In the genomic region with DNA sequence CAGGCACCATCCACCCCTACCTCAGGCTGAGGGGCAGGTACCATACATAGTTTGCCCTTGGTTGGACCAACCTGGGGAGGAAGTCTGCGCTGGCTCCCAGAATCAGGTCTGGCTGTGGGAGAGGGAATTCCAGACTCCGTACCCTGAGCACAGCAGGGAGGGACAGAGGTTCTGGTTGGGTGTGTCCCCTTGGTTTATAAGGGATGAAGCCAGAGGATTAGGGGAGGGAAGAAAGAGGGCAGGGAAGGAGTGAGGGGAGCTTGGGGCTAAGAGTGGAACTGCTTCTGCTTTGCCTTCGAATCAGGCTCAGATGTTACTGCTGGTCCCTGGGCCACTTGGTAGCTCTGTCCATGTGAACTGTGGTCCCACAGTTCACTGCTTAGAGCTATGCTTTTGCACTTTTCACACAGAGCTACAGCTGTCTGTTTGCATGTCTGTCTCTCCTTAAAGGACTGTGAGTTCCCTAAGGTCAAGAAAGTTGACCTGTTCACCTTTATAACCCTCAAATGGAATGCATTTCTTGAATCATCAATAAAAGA, we compare ENCODE assay signal across 20 cellular contexts. TPM values are rescaled to one million over a fixed set of nuclear protein-coding genes. Genes with fewer than 3 reads are reported as not detected.
A peak's percentile ranks its signal among the peaks of the same experiment; 100 is the strongest.
DNase-seq lines count a peak whose midpoint lies in the region; ATAC-seq, FAIRE-seq and TF ChIP-seq lines count a peak whose summit lies in the region.
"Had no signal": no experiment of that assay in that cellular context is flagged by ENCODE, and none has a peak within 500 bp of the region (broad histone marks: within the 10 kb centered on the region; RNA-seq: fewer than 3 reads in every experiment).

No MANE protein-coding gene starts in this region.

- TF ChIP-seq RAD21 in HepG2 (CRISPR knock-in tag; IDR thresholded peaks at IDR 0.05), result no peak

- no TSS peak for BruUV-seq in HepG2 (replicated peaks; lab: Mats Ljungman, UMichigan)

- in situ Hi-C loops in HepG2 (cut with HindIII; ENCODE audit: extremely low pct_ligation_motif_present, low pct_unique_long_range_greater_than_20kb), result no loop called here
- in situ Hi-C loops in GM13976 (cut with MboI; ENCODE audit: low sequenced_read_pairs, unreplicated experiment), result no loop called here

- H3K9me3 ChIP-seq in HepG2 (ENCODE audit: low read length), result no peaks in the 10 kb centered on the region
- no peaks in the 10 kb centered on the region for H3K9me3 ChIP-seq in uterus
- H3K9me3 ChIP-seq: Caco-2, SJSA1 had no signal

- H3K36me3 Mint-ChIP-seq in natural killer cell treated with Interleukin-12 subunit alpha and Interleukin-12 subunit beta and Interleukin-15 and Interleukin-18, amount 100 ng/mL, for 72 hours, result no peaks in the 10 kb centered on the region
- H3K36me3 Mint-ChIP-seq in natural killer cell, result no peaks in the 10 kb centered on the region

- TF ChIP-seq CTCF in natural killer cell (IDR thresholded peaks at IDR 0.05) (no peak), HepG2 (CRISPR knock-in tag; IDR thresholded peaks at IDR 0.05) (no peak), uterus (IDR thresholded peaks at IDR 0.05) (no peak), GM13976 (IDR thresholded peaks at IDR 0.05; ENCODE audit: borderline replicate concordance, control extremely low read depth, extremely low read depth, insufficient read depth, missing control alignments) (no peak)

- peaks cover 9 to 11% of the 10 kb centered on the region in 2 donors for H3K4me1 Mint-ChIP-seq in natural killer cell treated with Interleukin-12 subunit alpha and Interleukin-12 subunit beta and Interleukin-15 and Interleukin-18, amount 100 ng/mL, for 72 hours (ENCODE audit: low read depth in 2 of 2)
- H3K4me1 Mint-ChIP-seq in natural killer cell, result no peaks in the 10 kb centered on the region

- TF ChIP-seq EP300 in HepG2 (IDR thresholded peaks at IDR 0.05; ENCODE audit: low read depth in 2 of 2, low read length in 2 of 2) (no peak), HepG2 (CRISPR knock-in tag; IDR thresholded peaks at IDR 0.05; ENCODE audit: borderline replicate concordance) (no peak)

- peak overlapping the region; percentile 41 for H3K4me2 ChIP-seq in HepG2 (ENCODE audit: low read depth, low read length)
- H3K4me2 ChIP-seq: PC-9 had no signal

- H3K36me3 ChIP-seq in HepG2 (replicated peaks in 1 of 2; ENCODE audit: control insufficient read depth in 1 of 2, insufficient read depth in 2 of 2, low read length in 2 of 2), result no peaks in the 10 kb centered on the region
- H3K36me3 ChIP-seq in uterus, result no peaks in the 10 kb centered on the region
- H3K36me3 ChIP-seq: SJSA1 had no signal

- intact Hi-C loops in natural killer cell (cut with micrococcal nuclease), result no loop called here
- intact Hi-C loops in HepG2 (cut with micrococcal nuclease; ENCODE audit: unreplicated experiment), result loop anchor here (1.0 to 2.0 kb wide), 3 partner anchors 7 to 269 kb away; partner anchors contain the start of gene BIRC2
- intact Hi-C loops in uterus (cut with DNase I; ENCODE audit: low total_unique reads), result no loop called here

- CTCF ChIA-PET in HepG2 (lab: Yijun Ruan, JAX; ENCODE audit: low intra/inter-chr PET ratio, low total read pairs), result no interaction called here

- DNase-seq in natural killer cell treated with Interleukin-12 subunit alpha and Interleukin-12 subunit beta and Interleukin-15 and Interleukin-18, amount 100 ng/mL, for 72 hours (ENCODE audit: low spot score), result no peak
- DNase-seq in natural killer cell (no peak), HepG2 (ENCODE audit: low spot score) (no peak), uterus (no peak), T-helper 1 cell (no peak), GM13976 (ENCODE audit: low spot score) (no peak)
- DNase-seq: ACHN, AML-193, Caco-2, DMS153, H9, NCI-H1048, NCI-H1436 treated with DMSO at 0.1 percent for 48 hours, NCI-H2029 treated with DMSO at 0.1 percent for 48 hours, NCI-H2171 treated with DMSO at 0.1 percent for 48 hours, NCI-H446 treated with DMSO at 0.1 percent for 48 hours, NCI-H748 treated with DMSO at 0.1 percent for 48 hours, PC-9 had no signal

- POLR2A ChIA-PET in HepG2 (lab: Yijun Ruan, JAX), result interaction anchor here (0.9 to 1.2 kb wide), 3 partner anchors 13 to 153 kb away, joined by 3 to 5 read pairs (median 4); no protein-coding TSS in a partner anchor

- no peaks in the 10 kb centered on the region for H4K20me1 ChIP-seq in HepG2 (ENCODE audit: insufficient read depth, low read length)

- FAIRE-seq in TTC549 (lab: Jason Lieb, UNC) (peak; percentile 9), HepG2 (lab: Jason Lieb, UNC) (no peak)

- H3K9me3 Mint-ChIP-seq in natural killer cell treated with Interleukin-12 subunit alpha and Interleukin-12 subunit beta and Interleukin-15 and Interleukin-18, amount 100 ng/mL, for 72 hours, result no peaks in the 10 kb centered on the region
- H3K9me3 Mint-ChIP-seq in natural killer cell, result no peaks in the 10 kb centered on the region
- H3K9me3 Mint-ChIP-seq: H9 had no signal

- TF ChIP-seq POLR2A in HepG2 (IDR thresholded peaks at IDR 0.05; ENCODE audit: insufficient read depth in 1 of 2, low read depth in 2 of 2, low read length in 2 of 2) (no peak), uterus (IDR thresholded peaks at IDR 0.05) (no peak)

- no peaks in the 10 kb centered on the region for H3K27me3 ChIP-seq in HepG2 (ENCODE audit: control insufficient read depth in 1 of 2, insufficient read depth in 2 of 2, low read length in 2 of 2)
- H3K27me3 ChIP-seq in uterus, result no peaks in the 10 kb centered on the region
- H3K27me3 ChIP-seq: SJSA1 had no signal

- no peak overlapping the region for H3K27ac Mint-ChIP-seq in natural killer cell treated with Interleukin-12 subunit alpha and Interleukin-12 subunit beta and Interleukin-15 and Interleukin-18, amount 100 ng/mL, for 72 hours
- no peak overlapping the region for H3K27ac Mint-ChIP-seq in natural killer cell
- H3K27ac Mint-ChIP-seq: H9 had no signal

- WGBS in HepG2 (ENCODE audit: low lambda C conversion rate), result 17% methylated on average over 2 of the region's 3 CpGs

- peak; percentile 45 to 63 for ATAC-seq in natural killer cell treated with Interleukin-12 subunit alpha and Interleukin-12 subunit beta and Interleukin-15 and Interleukin-18, amount 100 ng/mL, for 72 hours
- ATAC-seq in natural killer cell, result no peak
- ATAC-seq in HepG2, result peak; percentile 65

- H2AFZ ChIP-seq in HepG2 (ENCODE audit: low read length), result no peak overlapping the region
- H2AFZ ChIP-seq: PC-9 had no signal

- peaks cover 2 to 7% of the 10 kb centered on the region in 2 donors for H3K27me3 Mint-ChIP-seq in natural killer cell treated with Interleukin-12 subunit alpha and Interleukin-12 subunit beta and Interleukin-15 and Interleukin-18, amount 100 ng/mL, for 72 hours
- H3K27me3 Mint-ChIP-seq in natural killer cell (ENCODE audit: low read depth in 2 of 2), result peaks cover 4 to 6% of the 10 kb centered on the region in 2 donors

- no peak overlapping the region for H3K4me3 Mint-ChIP-seq in natural killer cell treated with Interleukin-12 subunit alpha and Interleukin-12 subunit beta and Interleukin-15 and Interleukin-18, amount 100 ng/mL, for 72 hours
- no peak overlapping the region for H3K4me3 Mint-ChIP-seq in natural killer cell
- H3K4me3 Mint-ChIP-seq: H9 had no signal

- H3K4me1 ChIP-seq in HepG2 (ENCODE audit: insufficient read depth, low read length) (peaks cover 48% of the 10 kb centered on the region), uterus (no peaks in the 10 kb centered on the region)

- H3K79me2 ChIP-seq in HepG2 (ENCODE audit: insufficient read depth, low read length), result no peaks in the 10 kb centered on the region

- H3K9ac ChIP-seq in HepG2 (ENCODE audit: insufficient read depth, low read depth, low read length), result no peak overlapping the region

- H3K4me3 ChIP-seq in HepG2 (replicated peaks in 1 of 3; ENCODE audit: insufficient read depth in 1 of 3, low read depth in 2 of 3, low read length in 3 of 3) (peak overlapping the region in 1 of 3 experiments; percentile 4; a peak in 1 of 6 replicates), uterus (no peak overlapping the region)
- H3K4me3 ChIP-seq: PC-9, SJSA1 had no signal

- no peak overlapping the region for H3K27ac ChIP-seq in HepG2 (ENCODE audit: extremely low read length, insufficient read depth, low read length)
- no peak overlapping the region for H3K27ac ChIP-seq in uterus
- H3K27ac ChIP-seq: PC-9, SJSA1 had no signal

TF ChIP-seq in HepG2, 621 proteins besides CTCF, POLR2A, EP300 and RAD21 (continues in another document):
- TF ChIP-seq ZNF572 (CRISPR knock-in tag; IDR thresholded peaks at IDR 0.05), result peak; percentile 46; the same call in 1 of the 2 replicates
- TF ChIP-seq ZNF350 (CRISPR knock-in tag; IDR thresholded peaks at IDR 0.05; ENCODE audit: borderline replicate concordance, low read depth), result 0 out of 2 replicates have a peak, but pooled peaks have one; percentile 23
- TF ChIP-seq CREBL2 (CRISPR knock-in tag; IDR thresholded peaks at IDR 0.05; ENCODE audit: borderline replicate concordance), result no peak

RNA-seq across cellular contexts. Expression of gene MMP20, which starts 9.2 kb away (rescaled TPM):
- total RNA-seq in natural killer cell treated with Interleukin-12 subunit alpha and Interleukin-12 subunit beta and Interleukin-15 and Interleukin-18, amount 100 ng/mL, for 72 hours, result not detected
- not detected for total RNA-seq in natural killer cell
- not detected in 2 replicates for total RNA-seq in HepG2 (2016; rRNA removed; fragmentation: Illumina TruSeq; extraction: Trizol)
- total RNA-seq in HepG2 (2016; cell fraction: cytosol; rRNA removed; fragmentation: Illumina TruSeq; extraction: Trizol; ENCODE audit: low read depth), result not detected in 2 replicates
- total RNA-seq in HepG2 (2016; cell fraction: insoluble cytoplasmic fraction; rRNA removed; fragmentation: Illumina TruSeq; extraction: Trizol), result not detected in 2 replicates
- not detected in 2 replicates for total RNA-seq in HepG2 (2016; cell fraction: membrane; rRNA removed; fragmentation: Illumina TruSeq; extraction: Trizol)
- not detected in 2 replicates for total RNA-seq in HepG2 (2016; cell fraction: nucleus; rRNA removed; fragmentation: Illumina TruSeq; extraction: Trizol)
- 0.05 and 0.12 TPM in 2 replicates for polyA plus RNA-seq in HepG2 (2011; rRNA removed)
- polyA plus RNA-seq in HepG2 (2011; cell fraction: cytosol; rRNA removed), result 0.05 and 0.13 TPM in 2 replicates
- not detected in 2 replicates for polyA plus RNA-seq in HepG2 (2011; cell fraction: nucleus; rRNA removed)
- 0.11 and 0.31 TPM in 2 replicates for polyA plus RNA-seq in HepG2 (2012)
- not detected in 2 replicates for polyA plus RNA-seq in HepG2 (2016; cell fraction: cytosol; fragmentation: Illumina TruSeq; extraction: Trizol; ENCODE audit: low read depth)
- not detected in 2 replicates for polyA plus RNA-seq in HepG2 (2016; cell fraction: insoluble cytoplasmic fraction; fragmentation: Illumina TruSeq; extraction: Trizol; ENCODE audit: low read depth)
- not detected in 2 replicates for polyA plus RNA-seq in HepG2 (2016; cell fraction: membrane; fragmentation: Illumina TruSeq; extraction: Trizol; ENCODE audit: low read depth)
- polyA plus RNA-seq in HepG2 (2016; cell fraction: nucleus; fragmentation: Illumina TruSeq; extraction: Trizol; ENCODE audit: insufficient read depth, low read depth), result not detected in 2 replicates
- not detected in 2 replicates for polyA minus RNA-seq in HepG2 (2011; rRNA and poly(A)+ RNA removed; ENCODE audit: low replicate concordance)
- polyA minus RNA-seq in HepG2 (2011; cell fraction: cytosol; rRNA and poly(A)+ RNA removed), result not detected in 2 replicates
- polyA minus RNA-seq in HepG2 (2011; cell fraction: nucleus; rRNA and poly(A)+ RNA removed), result 0.25 TPM in 1 of 2 replicates, not detected in the other
- total RNA-seq in uterus, result not detected
- total RNA-seq: Caco-2, H9, PC-9, SJSA1 had no signal

Comparison
In these comparisons a context has a peak if more than half of its experiments do, and no peak if none do; other contexts are left out.
1. ATAC-seq: peak in natural killer cell treated with Interleukin-12 subunit alpha and Interleukin-12 subunit beta and Interleukin-15 and Interleukin-18, amount 100 ng/mL, for 72 hours (2 of 2) and HepG2 (single experiment); none in natural killer cell (0 of 3).